28 cellular contexts compared by ENCODE assay signal in the genomic region with DNA sequence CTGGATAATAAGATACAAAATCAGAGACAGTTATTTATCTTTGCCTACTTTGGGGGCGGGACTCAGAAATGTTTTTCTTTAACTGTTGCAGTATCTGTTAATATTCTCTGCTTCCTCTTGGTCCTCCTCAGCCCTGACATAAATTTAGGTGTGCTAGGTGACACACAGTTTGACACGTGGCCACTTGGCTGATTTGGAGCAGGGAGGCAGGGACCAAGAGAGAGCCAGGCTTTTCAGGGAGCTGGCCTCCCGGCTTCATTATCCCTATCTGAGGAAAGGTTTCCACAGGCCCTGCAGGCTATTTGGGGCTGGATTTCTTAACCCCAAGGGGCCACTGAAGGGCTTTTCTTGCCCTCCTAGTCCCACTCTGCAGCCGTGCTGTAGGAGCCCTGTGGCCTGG. TPM values are rescaled to one million over a fixed set of nuclear protein-coding genes. Genes with fewer than 3 reads are reported as not detected.
"Had no signal": no experiment of that assay in that cellular context is flagged by ENCODE, and none has a peak within 500 bp of the region (broad histone marks: within the 10 kb centered on the region; RNA-seq: fewer than 3 reads in every experiment).

No MANE protein-coding gene starts in this region.

- H3K9me3 Mint-ChIP-seq: activated CD4-positive, alpha-beta memory T cell treated with anti-CD3 and anti-CD28 coated beads, Interleukin-2, amount 10 ng/mL, durations not matched to agents 7 days and 5 days; activated CD4-positive, alpha-beta T cell treated with anti-CD3 and anti-CD28 coated beads, Interleukin-2, amount 10 ng/mL, durations not matched to agents 7 days and 5 days; activated naive CD4-positive, alpha-beta T cell treated with anti-CD3 and anti-CD28 coated beads, Interleukin-2, amount 10 ng/mL, durations not matched to agents 7 days and 5 days; activated naive CD4-positive, alpha-beta T cell treated with anti-CD3 and anti-CD28 coated beads, Interleukin-2, amount 50 U/mL, for 72 hours; activated naive CD8-positive, alpha-beta T cell treated with anti-CD3 and anti-CD28 coated beads, Interleukin-2, amount 50 U/mL, for 24 hours; activated T-cell treated with anti-CD3 and anti-CD28 coated beads, Interleukin-2, amount 50 U/mL, for 24 hours; activated T-cell treated with anti-CD3 and anti-CD28 coated beads, Interleukin-2, amount 50 U/mL, for 72 hours; WTC11 had no signal

- H3K36me3 Mint-ChIP-seq: activated naive CD4-positive, alpha-beta T cell treated with anti-CD3 and anti-CD28 coated beads, Interleukin-2, amount 50 U/mL, for 72 hours had no signal

- H3K27ac Mint-ChIP-seq: activated CD4-positive, alpha-beta memory T cell treated with anti-CD3 and anti-CD28 coated beads, Interleukin-2, amount 10 ng/mL, durations not matched to agents 7 days and 5 days; activated naive CD4-positive, alpha-beta T cell treated with anti-CD3 and anti-CD28 coated beads, Interleukin-2, amount 10 ng/mL, durations not matched to agents 7 days and 5 days; activated naive CD8-positive, alpha-beta T cell treated with anti-CD3 and anti-CD28 coated beads, Interleukin-2, amount 50 U/mL, for 24 hours; activated T-cell treated with anti-CD3 and anti-CD28 coated beads, Interleukin-2, amount 50 U/mL, for 24 hours; activated T-cell treated with anti-CD3 and anti-CD28 coated beads, Interleukin-2, amount 50 U/mL, for 72 hours; WTC11 had no signal

- H3K4me3 ChIP-seq: adrenal gland, body of pancreas, colonic mucosa, heart left ventricle, hepatocyte had no signal

- ATAC-seq: activated naive CD4-positive, alpha-beta T cell treated with anti-CD3 and anti-CD28 coated beads, Interleukin-2, amount 50 U/mL, for 72 hours; activated naive CD8-positive, alpha-beta T cell treated with anti-CD3 and anti-CD28 coated beads, Interleukin-2, amount 50 U/mL, for 24 hours; activated T-cell treated with anti-CD3 and anti-CD28 coated beads, Interleukin-2, amount 50 U/mL, for 72 hours; body of pancreas; esophagus mucosa; WTC11 had no signal

- H3K27ac ChIP-seq: adrenal gland, body of pancreas, colonic mucosa, heart left ventricle, hepatocyte had no signal

- DNase-seq: activated CD4-positive, alpha-beta memory T cell treated with anti-CD3 and anti-CD28 coated beads, Interleukin-2, amount 10 ng/mL, durations not matched to agents 7 days and 5 days; activated CD4-positive, alpha-beta T cell treated with anti-CD3 and anti-CD28 coated beads for 1 hour; activated CD4-positive, alpha-beta T cell treated with anti-CD3 and anti-CD28 coated beads for 4 hours; activated CD4-positive, alpha-beta T cell treated with anti-CD3 and anti-CD28 coated beads, Interleukin-2, amount 10 ng/mL, durations not matched to agents 7 days and 5 days; activated CD4-positive, alpha-beta T cell treated with anti-CD3 and anti-CD28 coated beads, Interleukin-2, amount 50 U/mL, for 4 hours; activated CD8-positive, alpha-beta memory T cell treated with anti-CD3 and anti-CD28 coated beads, Interleukin-2, amount 50 U/mL, for 48 hours; activated gamma-delta T cell; activated naive CD4-positive, alpha-beta T cell; activated naive CD4-positive, alpha-beta T cell treated with anti-CD3 and anti-CD28 coated beads, Interleukin-2, amount 10 ng/mL, durations not matched to agents 7 days and 5 days; activated naive CD8-positive, alpha-beta T cell treated with anti-CD3 and anti-CD28 coated beads, Interleukin-2, amount 50 U/mL, for 24 hours; activated T-cell treated with anti-CD3 and anti-CD28 coated beads for 4 hours; activated T-cell treated with anti-CD3 and anti-CD28 coated beads, Interleukin-2, amount 50 U/mL, for 24 hours; activated T-cell treated with anti-CD3 and anti-CD28 coated beads, Interleukin-2, amount 50 U/mL, for 72 hours; adrenal gland; amygdala; aorta; body of pancreas; central memory CD4-positive, alpha-beta T cell; colonic mucosa; effector CD8-positive, alpha-beta T cell; foreskin fibroblast; heart left ventricle; T-helper 2 cell had no signal

- H3K27me3 ChIP-seq: adrenal gland, body of pancreas, colonic mucosa, heart left ventricle, hepatocyte had no signal

- H3K4me1 ChIP-seq: body of pancreas, colonic mucosa had no signal

- H3K9me3 ChIP-seq: adrenal gland, body of pancreas, colonic mucosa, heart left ventricle had no signal

- H3K4me3 Mint-ChIP-seq: activated CD4-positive, alpha-beta memory T cell treated with anti-CD3 and anti-CD28 coated beads, Interleukin-2, amount 10 ng/mL, durations not matched to agents 7 days and 5 days; activated CD4-positive, alpha-beta T cell treated with anti-CD3 and anti-CD28 coated beads, Interleukin-2, amount 10 ng/mL, durations not matched to agents 7 days and 5 days; activated naive CD4-positive, alpha-beta T cell treated with anti-CD3 and anti-CD28 coated beads, Interleukin-2, amount 10 ng/mL, durations not matched to agents 7 days and 5 days; activated naive CD8-positive, alpha-beta T cell treated with anti-CD3 and anti-CD28 coated beads, Interleukin-2, amount 50 U/mL, for 24 hours; activated T-cell treated with anti-CD3 and anti-CD28 coated beads, Interleukin-2, amount 50 U/mL, for 24 hours; activated T-cell treated with anti-CD3 and anti-CD28 coated beads, Interleukin-2, amount 50 U/mL, for 72 hours; WTC11 had no signal

- H3K27me3 Mint-ChIP-seq: activated CD4-positive, alpha-beta memory T cell treated with anti-CD3 and anti-CD28 coated beads, Interleukin-2, amount 10 ng/mL, durations not matched to agents 7 days and 5 days; activated CD4-positive, alpha-beta T cell treated with anti-CD3 and anti-CD28 coated beads, Interleukin-2, amount 10 ng/mL, durations not matched to agents 7 days and 5 days; activated naive CD4-positive, alpha-beta T cell treated with anti-CD3 and anti-CD28 coated beads, Interleukin-2, amount 10 ng/mL, durations not matched to agents 7 days and 5 days; activated naive CD8-positive, alpha-beta T cell treated with anti-CD3 and anti-CD28 coated beads, Interleukin-2, amount 50 U/mL, for 24 hours; activated T-cell treated with anti-CD3 and anti-CD28 coated beads, Interleukin-2, amount 50 U/mL, for 24 hours had no signal

RNA-seq across cellular contexts. Expression of a gene that starts 59.2 kb away (rescaled TPM):
- total RNA-seq: epithelial cell of proximal tubule had no signal
